ENCODE assay signal across 8 cellular contexts in the genomic region with DNA sequence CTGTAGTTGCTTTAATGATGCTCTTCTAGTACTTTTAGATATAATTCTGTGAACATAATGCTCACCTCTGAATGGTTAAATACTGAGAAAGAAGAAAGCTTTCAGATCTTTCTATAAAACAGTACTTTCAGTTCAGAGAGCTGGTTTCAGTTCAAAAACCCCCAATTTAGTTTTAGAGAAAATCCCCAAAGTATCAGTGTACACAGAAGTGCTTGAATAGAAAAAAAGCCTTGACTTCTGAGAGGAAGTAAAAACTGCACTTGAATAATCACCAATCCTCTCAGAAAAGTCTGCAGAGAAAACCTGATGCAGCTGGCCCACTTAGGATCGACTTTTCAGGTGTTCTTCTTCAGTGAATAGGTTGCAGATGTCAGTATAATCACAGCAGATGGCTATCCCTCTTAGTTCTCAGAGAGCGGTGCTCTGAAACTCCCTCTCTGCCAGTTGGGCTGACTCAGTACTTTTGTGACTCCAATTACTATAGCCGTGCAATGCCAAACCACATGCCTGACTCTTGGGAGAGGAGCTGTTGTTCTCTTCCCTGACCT.
DNase-seq lines count a peak whose midpoint lies in the region; ATAC-seq and TF ChIP-seq lines count a peak whose summit lies in the region.

No MANE protein-coding gene starts in this region.

- H3K4me1 ChIP-seq in PC-9 (replicated peaks; ENCODE audit: insufficient read depth), result no peaks in the 10 kb centered on the region

- no peaks in the 10 kb centered on the region for H3K27me3 ChIP-seq in PC-9 (ENCODE audit: insufficient read depth, low read depth)

- no peak overlapping the region for H3K4me3 ChIP-seq in PC-9
- H3K4me3 ChIP-seq in coronary artery, result no peak overlapping the region

- peak; percentile 91 for ATAC-seq in HG03460 (IDR thresholded peaks at IDR 0.05; ENCODE audit: unreplicated experiment)
- ATAC-seq in activated CD4-positive, alpha-beta T cell treated with anti-CD3 and anti-CD28 coated beads for 36 hours, result no peak

- TF ChIP-seq CTCF in GM20000 (IDR thresholded peaks at IDR 0.05; ENCODE audit: extremely low read depth, missing control alignments) (no peak), PC-9 (conservative IDR thresholded peaks at IDR 0.05) (no peak), coronary artery (IDR thresholded peaks at IDR 0.05) (no peak)

- H3K4me2 ChIP-seq in PC-9, result no peak overlapping the region

- CTCF ChIA-PET in PC-9 (lab: Charles Lee), result no interaction called here
- CTCF ChIA-PET in activated CD4-positive, alpha-beta T cell treated with anti-CD3 and anti-CD28 coated beads for 36 hours (lab: Charles Lee), result no interaction called here

- intact Hi-C loops in PC-9 (cut with micrococcal nuclease; ENCODE audit: unreplicated experiment), result loop anchor here (5.0 kb wide), 1 partner anchor 1574 kb away; no protein-coding TSS in a partner anchor
- intact Hi-C loops in activated CD4-positive, alpha-beta T cell treated with anti-CD3 and anti-CD28 coated beads for 36 hours (cut with DNase I, micrococcal nuclease), result no loop called here

- H3K27ac ChIP-seq in PC-9, result no peak overlapping the region
- H3K27ac ChIP-seq in coronary artery, result no peak overlapping the region

- H3K9me2 ChIP-seq in PC-9 (ENCODE audit: insufficient read depth), result no peaks in the 10 kb centered on the region

- peaks cover 4% of the 10 kb centered on the region for H3K9me3 Mint-ChIP-seq in activated CD4-positive, alpha-beta T cell treated with anti-CD3 and anti-CD28 coated beads for 36 hours (ENCODE audit: low read depth)

- H2AFZ ChIP-seq in PC-9, result peak overlapping the region; percentile 34; the same call in 1 of the 2 replicates

- H3K27ac Mint-ChIP-seq in activated CD4-positive, alpha-beta T cell treated with anti-CD3 and anti-CD28 coated beads for 36 hours, result no peak overlapping the region

- no peaks in the 10 kb centered on the region for H3F3A ChIP-seq in PC-9 (ENCODE audit: insufficient read depth, low read depth)

- no peaks in the 10 kb centered on the region for H3K9me3 ChIP-seq in PC-9 (ENCODE audit: insufficient read depth, low read depth)

- no peaks in the 10 kb centered on the region for H3K27me3 Mint-ChIP-seq in activated CD4-positive, alpha-beta T cell treated with anti-CD3 and anti-CD28 coated beads for 36 hours

- H3K79me2 ChIP-seq in PC-9 (ENCODE audit: low read depth), result no peaks in the 10 kb centered on the region

- H3K4me3 Mint-ChIP-seq in activated CD4-positive, alpha-beta T cell treated with anti-CD3 and anti-CD28 coated beads for 36 hours, result no peak overlapping the region

- no peaks in the 10 kb centered on the region for H3K36me3 Mint-ChIP-seq in activated CD4-positive, alpha-beta T cell treated with anti-CD3 and anti-CD28 coated beads for 36 hours (ENCODE audit: low read depth)

- BruUV-seq in PC-9 (replicated peaks; lab: Mats Ljungman, UMichigan), result no TSS peak

- POLR2A ChIA-PET in PC-9 (lab: Charles Lee; ENCODE audit: unreplicated experiment), result interaction anchor here (0.6 kb wide), 1 partner anchor 162 kb away, joined by 5 read pairs; no protein-coding TSS in a partner anchor
- POLR2A ChIA-PET in activated CD4-positive, alpha-beta T cell treated with anti-CD3 and anti-CD28 coated beads for 36 hours (lab: Charles Lee), result no interaction called here

- no peaks in the 10 kb centered on the region for H3K4me1 Mint-ChIP-seq in activated CD4-positive, alpha-beta T cell treated with anti-CD3 and anti-CD28 coated beads for 36 hours

- no peaks in the 10 kb centered on the region for H3K36me3 ChIP-seq in PC-9 (ENCODE audit: low read depth)

- DNase-seq in DMS53 treated with DMSO at 0.1 percent for 48 hours (lab: John Stamatoyannopoulos, UW; ENCODE audit: unreplicated experiment) (peak; percentile 19), GM20000 (ENCODE audit: low spot score) (peak; percentile 20), PC-9 (no peak), islet precursor cell (peak; percentile 61), iPS-NIHi11 (ENCODE audit: low spot score) (no peak), coronary artery (ENCODE audit: low spot score) (no peak)
- DNase-seq in activated CD4-positive, alpha-beta T cell treated with anti-CD3 and anti-CD28 coated beads for 36 hours, result no peak

- H4K20me1 ChIP-seq in PC-9 (ENCODE audit: insufficient read depth), result no peaks in the 10 kb centered on the region

Comparison
In these comparisons a context has a peak if more than half of its experiments do, and no peak if none do; other contexts are left out.
1. DNase-seq: peak in DMS53 treated with DMSO at 0.1 percent for 48 hours (single experiment), GM20000 (single experiment) and islet precursor cell (single experiment); none in PC-9 (0 of 2), iPS-NIHi11 (single experiment), activated CD4-positive, alpha-beta T cell treated with anti-CD3 and anti-CD28 coated beads for 36 hours (single experiment) and coronary artery (single experiment).